28 cellular contexts compared by ENCODE assay signal in the genomic region with DNA sequence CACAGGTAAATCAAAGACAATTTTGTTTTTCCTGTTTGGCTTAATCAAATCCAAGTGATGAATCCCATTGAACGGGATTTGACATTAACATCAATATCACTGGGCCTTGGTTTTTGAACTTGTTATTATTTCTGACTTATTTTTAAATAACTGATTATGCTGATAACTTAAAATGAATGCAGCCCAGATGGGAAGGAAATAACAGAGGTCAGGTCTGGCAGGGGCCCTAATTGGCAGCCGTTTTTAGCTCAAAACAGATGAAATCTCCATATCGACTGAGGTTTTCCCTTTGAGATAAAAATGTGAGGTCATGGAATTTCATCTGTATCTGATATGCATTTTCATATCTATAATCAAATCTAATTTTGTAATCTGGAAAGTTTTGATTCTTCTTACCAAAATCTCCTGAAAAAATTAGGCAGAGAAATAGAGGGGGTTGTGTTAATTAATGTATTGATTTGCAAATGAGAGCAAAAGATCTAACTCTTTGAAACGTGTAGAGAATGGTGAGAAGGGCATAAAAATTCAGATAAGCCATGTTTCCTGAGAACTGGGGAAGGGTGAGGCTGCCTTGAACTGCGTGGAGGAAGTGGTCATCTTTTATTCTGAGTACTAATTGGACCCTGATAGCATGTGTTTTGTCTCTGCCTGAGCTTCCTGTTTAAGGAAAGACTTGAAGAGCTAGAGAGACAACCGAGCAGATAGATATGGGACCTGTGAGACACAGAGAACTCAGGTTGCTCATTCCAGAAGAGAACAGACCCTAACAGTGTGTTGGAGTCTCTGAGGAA.
DNase-seq lines count a peak whose midpoint lies in the region; ATAC-seq, FAIRE-seq and TF ChIP-seq lines count a peak whose summit lies in the region.
"Had no signal": no experiment of that assay in that cellular context is flagged by ENCODE, and none has a peak within 500 bp of the region (broad histone marks: within the 10 kb centered on the region; RNA-seq: fewer than 3 reads in every experiment).

No MANE protein-coding gene starts in this region.

- POLR2A ChIA-PET in activated CD4-positive, alpha-beta T cell treated with anti-CD3 and anti-CD28 coated beads for 36 hours (lab: Charles Lee) = no interaction called here
- POLR2A ChIA-PET in SK-N-SH (lab: Yijun Ruan, JAX) (no interaction called here), endothelial cell of umbilical vein (lab: Charles Lee) (no interaction called here), GM10248 (lab: Yijun Ruan, JAX) (no interaction called here)

- TF ChIP-seq CTCF in SK-N-SH (IDR thresholded peaks at IDR 0.05) (no peak), endothelial cell of umbilical vein (IDR thresholded peaks at IDR 0.05; ENCODE audit: extremely low read depth in 1 of 2, insufficient read depth in 1 of 2, low read depth in 1 of 2, low read length in 2 of 2) (no peak), parathyroid adenoma (IDR thresholded peaks at IDR 0.05) (no peak), GM10248 (IDR thresholded peaks at IDR 0.05; ENCODE audit: control extremely low read depth, extremely low read depth, low read depth, missing control alignments) (no peak)

- H3K79me1 ChIP-seq in neuronal stem cell (ENCODE audit: low read depth, low read length) = no peaks in the 10 kb centered on the region

- no peak for TF ChIP-seq POLR2A in endothelial cell of umbilical vein (IDR thresholded peaks at IDR 0.05; ENCODE audit: low read depth, low read length)

- H2BK12ac ChIP-seq in neuronal stem cell (ENCODE audit: low read length) = no peak overlapping the region

- TF ChIP-seq EP300 in SK-N-SH (IDR thresholded peaks at IDR 0.05; ENCODE audit: borderline replicate concordance in 1 of 2, low read depth in 1 of 2, low read length in 1 of 2) = no peak

- CTCF ChIA-PET in activated CD4-positive, alpha-beta T cell treated with anti-CD3 and anti-CD28 coated beads for 36 hours (lab: Charles Lee) = interaction anchor here (0.5 kb wide), 1 partner anchor 37 kb away, joined by 3 read pairs; no protein-coding TSS in a partner anchor
- CTCF ChIA-PET in SK-N-SH (lab: Yijun Ruan, JAX) (interaction anchor here (0.6 to 1.3 kb wide), 3 partner anchors 36 to 106 kb away, joined by 3 to 4 read pairs (median 4); a partner anchor contains a TSS), endothelial cell of umbilical vein (lab: Charles Lee) (interaction anchor here (0.7 to 1.2 kb wide), 2 partner anchors 25 to 35 kb away, joined by 3 read pairs; no protein-coding TSS in a partner anchor), GM10248 (lab: Yijun Ruan, JAX) (interaction anchor here (1.1 to 2.4 kb wide), 2 partner anchors 25 to 95 kb away, joined by 3 to 6 read pairs; no protein-coding TSS in a partner anchor)

- H3K9me2 ChIP-seq in SK-N-SH = no peaks in the 10 kb centered on the region

- H3K9me1 ChIP-seq in endothelial cell of umbilical vein (replicated peaks; ENCODE audit: control insufficient read depth, extremely low read depth, insufficient read depth, low read length) = no peaks in the 10 kb centered on the region

- H3K9ac ChIP-seq in SK-N-SH (no peak overlapping the region), endothelial cell of umbilical vein (replicated peaks; ENCODE audit: extremely low read depth, insufficient read depth, low read length) (no peak overlapping the region), parathyroid adenoma (no peak overlapping the region), neuronal stem cell (ENCODE audit: low read depth, low read length, poor library complexity) (no peak overlapping the region)
- H3K9ac ChIP-seq: neural progenitor cell had no signal

- no peaks in the 10 kb centered on the region for H3K36me3 Mint-ChIP-seq in activated CD4-positive, alpha-beta T cell treated with anti-CD3 and anti-CD28 coated beads for 36 hours (ENCODE audit: low read depth)

- no peak for ATAC-seq in activated CD4-positive, alpha-beta T cell treated with anti-CD3 and anti-CD28 coated beads for 36 hours
- ATAC-seq in GM19351 (IDR thresholded peaks at IDR 0.05; ENCODE audit: unreplicated experiment) = no peak
- ATAC-seq: activated naive CD8-positive, alpha-beta T cell treated with anti-CD3 and anti-CD28 coated beads, Interleukin-2, amount 50 U/mL, for 24 hours; effector memory CD8-positive, alpha-beta T cell; esophagus mucosa; K562; PC-3 had no signal

- H2BK120ac ChIP-seq in neuronal stem cell (ENCODE audit: low read depth, low read length) = no peak overlapping the region

- H3K9me3 Mint-ChIP-seq in activated CD4-positive, alpha-beta T cell treated with anti-CD3 and anti-CD28 coated beads for 36 hours (ENCODE audit: low read depth) = no peaks in the 10 kb centered on the region
- H3K9me3 Mint-ChIP-seq: activated CD4-positive, alpha-beta T cell treated with anti-CD3 and anti-CD28 coated beads, Interleukin-2, amount 10 ng/mL, durations not matched to agents 24 days and 14 days; activated naive CD8-positive, alpha-beta T cell treated with anti-CD3 and anti-CD28 coated beads, Interleukin-2, amount 50 U/mL, for 24 hours; CD8-positive, alpha-beta memory T cell; effector memory CD8-positive, alpha-beta T cell; T-helper 1 cell treated with Interleukin-12 subunit alpha and Interleukin-12 subunit beta and Interleukin-4 antibody, amounts not matched to agents 30 μg/mL and 1 μg/mL, for 36 hours had no signal

- H3K4ac ChIP-seq in neuronal stem cell (ENCODE audit: low read length) = no peak overlapping the region

- no peak overlapping the region for H2BK5ac ChIP-seq in neuronal stem cell (ENCODE audit: low read length)

- H3K27ac ChIP-seq in SK-N-SH (ENCODE audit: low read depth in 2 of 2, low read length in 1 of 2) = no peak overlapping the region
- H3K27ac ChIP-seq in endothelial cell of umbilical vein (ENCODE audit: insufficient read depth, low read depth, low read length) = no peak overlapping the region
- peak overlapping the region; percentile 16 for H3K27ac ChIP-seq in parathyroid adenoma
- no peak overlapping the region for H3K27ac ChIP-seq in neuronal stem cell (replicated peaks; ENCODE audit: low read length)
- H3K27ac ChIP-seq: neural progenitor cell, skin epidermis had no signal

- 53% methylated on average over 6 of the region's 6 CpGs for WGBS in SK-N-SH (ENCODE audit: low lambda C conversion rate)
- no CpG with 5 or more reads among the region's 6 CpGs for WGBS in neuronal stem cell (ENCODE audit: extremely low coverage in 2 of 2, insufficient read length in 2 of 2, insufficient replicate concordance in 1 of 2), 2 donors

- H3K36me3 ChIP-seq in SK-N-SH (replicated peaks in 1 of 2; ENCODE audit: control insufficient read depth in 1 of 2, insufficient read depth in 2 of 2, low read length in 1 of 2) (no peaks in the 10 kb centered on the region), endothelial cell of umbilical vein (ENCODE audit: control insufficient read depth in 2 of 2, extremely low read depth in 1 of 2, insufficient read depth in 2 of 2, low read length in 2 of 2) (no peaks in the 10 kb centered on the region), parathyroid adenoma (ENCODE audit: control insufficient read depth, insufficient read depth, low read length) (no peaks in the 10 kb centered on the region), neuronal stem cell (replicated peaks in 1 of 2; ENCODE audit: control insufficient read depth in 2 of 2, insufficient read depth in 2 of 2, low read length in 2 of 2) (no peaks in the 10 kb centered on the region)
- H3K36me3 ChIP-seq: neural progenitor cell had no signal

- TF ChIP-seq RAD21 in SK-N-SH (IDR thresholded peaks at IDR 0.05; ENCODE audit: low read length) = no peak

- no peak overlapping the region for H4K91ac ChIP-seq in neuronal stem cell (ENCODE audit: low read depth, low read length, poor library complexity)

- no peaks in the 10 kb centered on the region for H3F3A ChIP-seq in SK-N-SH (replicated peaks; ENCODE audit: insufficient read depth)

- H3K4me2 ChIP-seq in SK-N-SH = no peak overlapping the region
- peak overlapping the region; percentile 12 for H3K4me2 ChIP-seq in endothelial cell of umbilical vein (ENCODE audit: insufficient read depth, low read length)
- H3K4me2 ChIP-seq in parathyroid adenoma (ENCODE audit: low read length) = peak overlapping the region; percentile 2
- H3K4me2 ChIP-seq in neuronal stem cell (ENCODE audit: insufficient read depth, low read length, poor library complexity, severe bottlenecking) = no peak overlapping the region
- H3K4me2 ChIP-seq: neural progenitor cell had no signal

- H3K14ac ChIP-seq in neuronal stem cell (ENCODE audit: low read length) = no peak overlapping the region

- no peaks in the 10 kb centered on the region for H3K4me1 Mint-ChIP-seq in activated CD4-positive, alpha-beta T cell treated with anti-CD3 and anti-CD28 coated beads for 36 hours
- H3K4me1 Mint-ChIP-seq: neural progenitor cell had no signal

- H2AFZ ChIP-seq in SK-N-SH (ENCODE audit: low read depth) = no peak overlapping the region
- H2AFZ ChIP-seq in endothelial cell of umbilical vein (ENCODE audit: low read depth, low read length) = no peak overlapping the region
- H2AFZ ChIP-seq in parathyroid adenoma = no peak overlapping the region
- no peak overlapping the region for H2AFZ ChIP-seq in neuronal stem cell (ENCODE audit: low read length)
- H2AFZ ChIP-seq: neural progenitor cell had no signal

- FAIRE-seq in endothelial cell of umbilical vein (lab: Jason Lieb, UNC) = peak; percentile 8
- FAIRE-seq: frontal cortex, H1, K562, urothelium cell line had no signal

- peak overlapping the region; percentile 48 for H3K27ac Mint-ChIP-seq in activated CD4-positive, alpha-beta T cell treated with anti-CD3 and anti-CD28 coated beads for 36 hours
- H3K27ac Mint-ChIP-seq: activated CD4-positive, alpha-beta T cell treated with anti-CD3 and anti-CD28 coated beads, Interleukin-2, amount 10 ng/mL, durations not matched to agents 24 days and 14 days; activated naive CD8-positive, alpha-beta T cell treated with anti-CD3 and anti-CD28 coated beads, Interleukin-2, amount 50 U/mL, for 24 hours; CD8-positive, alpha-beta memory T cell; effector memory CD8-positive, alpha-beta T cell; neural progenitor cell; T-helper 1 cell treated with Interleukin-12 subunit alpha and Interleukin-12 subunit beta and Interleukin-4 antibody, amounts not matched to agents 30 μg/mL and 1 μg/mL, for 36 hours had no signal

- H3K27me3 ChIP-seq in SK-N-SH (ENCODE audit: insufficient read depth) (no peaks in the 10 kb centered on the region), endothelial cell of umbilical vein (ENCODE audit: control insufficient read depth in 2 of 2, insufficient read depth in 2 of 2, low read length in 2 of 2) (peaks cover 4 to 8% of the 10 kb centered on the region in 2 experiments), parathyroid adenoma (ENCODE audit: control insufficient read depth, insufficient read depth, low read length) (no peaks in the 10 kb centered on the region), neuronal stem cell (ENCODE audit: control insufficient read depth in 3 of 3, insufficient read depth in 3 of 3, low read depth in 1 of 3, low read length in 3 of 3) (no peaks in the 10 kb centered on the region)
- H3K27me3 ChIP-seq: neural progenitor cell had no signal

- H3K27me3 Mint-ChIP-seq in activated CD4-positive, alpha-beta T cell treated with anti-CD3 and anti-CD28 coated beads for 36 hours = peaks cover 4% of the 10 kb centered on the region
- H3K27me3 Mint-ChIP-seq: activated naive CD8-positive, alpha-beta T cell treated with anti-CD3 and anti-CD28 coated beads, Interleukin-2, amount 50 U/mL, for 24 hours had no signal

- no peak overlapping the region for H3K23ac ChIP-seq in neuronal stem cell (ENCODE audit: low read depth, low read length, poor library complexity)

- no peak overlapping the region for H3K18ac ChIP-seq in neuronal stem cell (ENCODE audit: low read length)

- H3K79me2 ChIP-seq in SK-N-SH (ENCODE audit: insufficient read depth) = no peaks in the 10 kb centered on the region
- no peaks in the 10 kb centered on the region for H3K79me2 ChIP-seq in endothelial cell of umbilical vein (ENCODE audit: control insufficient read depth, insufficient read depth, low read length)
- peaks cover 11% of the 10 kb centered on the region for H3K79me2 ChIP-seq in parathyroid adenoma

- DNase-seq in activated CD4-positive, alpha-beta T cell treated with anti-CD3 and anti-CD28 coated beads for 36 hours = no peak
- DNase-seq in activated CD4-positive, alpha-beta T cell treated with anti-CD3 and anti-CD28 coated beads for 48 hours = no peak
- DNase-seq in SK-N-SH (no peak), endothelial cell of umbilical vein (ENCODE audit: low read depth, low spot score) (peak; percentile 30), neuronal stem cell (ENCODE audit: low spot score) (no peak), GM10248 (ENCODE audit: extremely low spot score) (no peak)
- DNase-seq: activated CD4-positive, alpha-beta T cell treated with anti-CD3 and anti-CD28 coated beads, Interleukin-2, amount 10 ng/mL, durations not matched to agents 24 days and 14 days; activated effector memory CD4-positive, alpha-beta T cell treated with anti-CD3 and anti-CD28 coated beads, Interleukin-2, amount 50 U/mL, for 16 hours; activated naive CD8-positive, alpha-beta T cell treated with anti-CD3 and anti-CD28 coated beads, Interleukin-2, amount 50 U/mL, for 24 hours; CD8-positive, alpha-beta memory T cell; DMS153; effector memory CD8-positive, alpha-beta T cell; NCI-H1436 treated with DMSO at 0.1 percent for 48 hours; NCI-H2107; NCI-H446; PC-3; SHP77; stimulated activated CD4-positive, alpha-beta T cell treated with anti-CD3 and anti-CD28 coated beads, Interleukin-1b, Interleukin-23, amount 100 ng/mL, for 48 hours had no signal

- no peak overlapping the region for H2AK5ac ChIP-seq in neuronal stem cell (ENCODE audit: low read depth, low read length)

- dilution Hi-C loops in endothelial cell of umbilical vein (cut with MboI; ENCODE audit: extremely low pct_ligation_motif_present, low sequenced_read_pairs) = no loop called here

- H3K4me3 ChIP-seq in SK-N-SH (ENCODE audit: low read depth in 2 of 2, low read length in 1 of 2) = no peak overlapping the region
- no peak overlapping the region for H3K4me3 ChIP-seq in endothelial cell of umbilical vein (replicated peaks in 1 of 3; ENCODE audit: insufficient read depth in 1 of 3, low read depth in 1 of 3, low read length in 3 of 3)
- H3K4me3 ChIP-seq in parathyroid adenoma (ENCODE audit: low read depth, low read length) = no peak overlapping the region
- H3K4me3 ChIP-seq in neuronal stem cell (ENCODE audit: low read length in 2 of 2) = no peak overlapping the region
- H3K4me3 ChIP-seq: K562, neural progenitor cell, skin epidermis had no signal

- H2BK15ac ChIP-seq in neuronal stem cell (ENCODE audit: low read length) = no peak overlapping the region

- H3K9me3 ChIP-seq in SK-N-SH (no peaks in the 10 kb centered on the region), endothelial cell of umbilical vein (replicated peaks; ENCODE audit: control insufficient read depth, insufficient read depth, low read length) (no peaks in the 10 kb centered on the region), parathyroid adenoma (ENCODE audit: control insufficient read depth, low read length) (no peaks in the 10 kb centered on the region), neuronal stem cell (replicated peaks in 1 of 2; ENCODE audit: control insufficient read depth in 2 of 2, insufficient read depth in 1 of 2, low read depth in 1 of 2, low read length in 2 of 2) (peaks cover 0 to 17% of the 10 kb centered on the region in 2 donors)

- intact Hi-C loops in activated CD4-positive, alpha-beta T cell treated with anti-CD3 and anti-CD28 coated beads for 36 hours (cut with DNase I, micrococcal nuclease) = no loop called here
- intact Hi-C loops in endothelial cell of umbilical vein (cut with micrococcal nuclease) = no loop called here

- no peak overlapping the region for H3K4me3 Mint-ChIP-seq in activated CD4-positive, alpha-beta T cell treated with anti-CD3 and anti-CD28 coated beads for 36 hours
- H3K4me3 Mint-ChIP-seq: activated CD4-positive, alpha-beta T cell treated with anti-CD3 and anti-CD28 coated beads, Interleukin-2, amount 10 ng/mL, durations not matched to agents 24 days and 14 days; activated naive CD8-positive, alpha-beta T cell treated with anti-CD3 and anti-CD28 coated beads, Interleukin-2, amount 50 U/mL, for 24 hours; CD8-positive, alpha-beta memory T cell; effector memory CD8-positive, alpha-beta T cell; neural progenitor cell; T-helper 1 cell treated with Interleukin-12 subunit alpha and Interleukin-12 subunit beta and Interleukin-4 antibody, amounts not matched to agents 30 μg/mL and 1 μg/mL, for 36 hours had no signal

- no peak overlapping the region for H4K8ac ChIP-seq in neuronal stem cell (ENCODE audit: low read depth, low read length)

- H3K4me1 ChIP-seq in SK-N-SH (ENCODE audit: control insufficient read depth in 1 of 2, insufficient read depth in 2 of 2, low read depth in 1 of 2, low read length in 1 of 2) (peaks cover 0 to 9% of the 10 kb centered on the region in 2 experiments; a peak in 2 of 4 replicates), endothelial cell of umbilical vein (ENCODE audit: control insufficient read depth, extremely low read depth, insufficient read depth, low read length) (no peaks in the 10 kb centered on the region), parathyroid adenoma (peaks cover 14% of the 10 kb centered on the region), neuronal stem cell (ENCODE audit: control insufficient read depth in 2 of 2, insufficient read depth in 1 of 2, low read depth in 1 of 2, low read length in 2 of 2) (peaks cover 0 to 1% of the 10 kb centered on the region in 2 donors)
- H3K4me1 ChIP-seq: neural progenitor cell had no signal

- H4K20me1 ChIP-seq in SK-N-SH (ENCODE audit: insufficient read depth) (no peaks in the 10 kb centered on the region), endothelial cell of umbilical vein (replicated peaks; ENCODE audit: control insufficient read depth, extremely low read depth, insufficient read depth, low read length) (no peaks in the 10 kb centered on the region)

- BruUV-seq in endothelial cell of umbilical vein (replicated peaks; lab: Mats Ljungman, UMichigan) = no TSS peak

Comparison
In these comparisons a context has a peak if more than half of its experiments do, and no peak if none do; other contexts are left out.
1. H3K4me2 ChIP-seq: peak in endothelial cell of umbilical vein (single experiment) and parathyroid adenoma (single experiment); none in SK-N-SH (single experiment) and neuronal stem cell (single experiment).